In the genomic region with DNA sequence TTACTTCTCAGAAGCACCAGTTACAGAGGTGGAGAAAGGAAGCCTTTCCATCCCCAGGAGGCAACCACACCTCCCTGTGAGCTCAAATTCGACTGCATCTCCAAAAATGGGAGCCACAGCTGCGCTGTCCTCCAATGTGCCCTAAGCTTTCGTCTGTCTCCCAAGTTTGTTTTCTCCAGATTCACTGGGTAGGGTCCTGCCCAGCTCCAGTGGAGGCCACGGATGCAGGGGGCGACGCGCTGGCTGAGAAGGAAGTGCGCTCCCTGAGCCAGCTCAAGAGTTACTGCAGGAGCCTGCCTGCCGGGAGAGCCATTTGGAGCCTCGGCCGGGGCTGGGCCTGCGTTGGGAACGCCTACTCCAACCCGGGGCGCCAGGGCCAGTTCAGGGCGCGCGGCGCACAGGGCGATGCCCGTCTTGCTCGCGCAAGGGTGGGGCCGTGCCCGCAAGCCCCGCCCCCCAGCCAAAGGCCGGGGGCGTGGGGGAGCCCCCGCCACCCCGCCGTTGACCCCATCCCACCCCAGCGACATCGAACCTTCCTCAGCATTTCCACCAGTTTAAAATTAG, we compare ENCODE assay signal across 8 cellular contexts. TPM values are rescaled to one million over a fixed set of nuclear protein-coding genes. Genes with fewer than 3 reads are reported as not detected.
DNase-seq lines count a peak whose midpoint lies in the region; ATAC-seq and TF ChIP-seq lines count a peak whose summit lies in the region.

No MANE protein-coding gene starts in this region.

- peaks cover 12% of the 10 kb centered on the region for H3K36me3 ChIP-seq in HUES48 (ENCODE audit: control insufficient read depth, insufficient read depth, low read length)
- peaks cover 27% of the 10 kb centered on the region for H3K36me3 ChIP-seq in SJSA1
- H3K36me3 ChIP-seq in osteoblast (ENCODE audit: insufficient read depth, low read length): peaks cover 12% of the 10 kb centered on the region

- peak; percentile 92 for ATAC-seq in GM21515 (IDR thresholded peaks at IDR 0.05; ENCODE audit: unreplicated experiment)

- H3K4me1 ChIP-seq in HUES48 (ENCODE audit: control insufficient read depth, insufficient read depth, low read length): peaks cover 32% of the 10 kb centered on the region
- H3K4me1 ChIP-seq in SJSA1 (replicated peaks): peaks cover 23% of the 10 kb centered on the region
- H3K4me1 ChIP-seq in osteoblast (ENCODE audit: insufficient read depth, low read length): peaks cover 22% of the 10 kb centered on the region

- peaks cover 47% of the 10 kb centered on the region for H4K20me1 ChIP-seq in osteoblast (ENCODE audit: insufficient read depth, low read length)

- H3K9me3 ChIP-seq in HUES48 (ENCODE audit: control insufficient read depth, insufficient read depth, low read length) (no peaks in the 10 kb centered on the region), SJSA1 (replicated peaks) (no peaks in the 10 kb centered on the region), osteoblast (ENCODE audit: low read depth, low read length) (no peaks in the 10 kb centered on the region)

- H3K27ac ChIP-seq in HUES48 (ENCODE audit: low read depth, low read length) (peak overlapping the region; percentile 92), SJSA1 (peak overlapping the region; percentile 83), osteoblast (ENCODE audit: low read depth, low read length) (peak overlapping the region; percentile 96), temporal lobe (ENCODE audit: low read depth, low read length) (peak overlapping the region; percentile 54)

- peak overlapping the region; percentile 47 for H2AFZ ChIP-seq in osteoblast (ENCODE audit: low read length)

- peak overlapping the region; percentile 89 for H3K9ac ChIP-seq in HUES48 (ENCODE audit: low read depth, low read length)

- TF ChIP-seq CTCF in osteoblast (IDR thresholded peaks at IDR 0.05; ENCODE audit: extremely low read depth, low read depth, low read length): no peak

- peak overlapping the region; percentile 99 for H3K27ac Mint-ChIP-seq in activated naive CD4-positive, alpha-beta T cell treated with anti-CD3 and anti-CD28 coated beads, Interleukin-2, amount 50 U/mL, for 24 hours

- H3K27me3 ChIP-seq in HUES48 (ENCODE audit: control insufficient read depth, insufficient read depth, low read length): no peaks in the 10 kb centered on the region
- H3K27me3 ChIP-seq in SJSA1 (replicated peaks): no peaks in the 10 kb centered on the region
- no peaks in the 10 kb centered on the region for H3K27me3 ChIP-seq in osteoblast (ENCODE audit: insufficient read depth, low read length)

- peak overlapping the region; percentile 73 for H3K4me3 ChIP-seq in HUES48 (ENCODE audit: low read depth, low read length)
- H3K4me3 ChIP-seq in SJSA1: peak overlapping the region; percentile 44
- H3K4me3 ChIP-seq in osteoblast (ENCODE audit: insufficient read depth, low read length): peak overlapping the region; percentile 82

- no peaks in the 10 kb centered on the region for H3K9me3 Mint-ChIP-seq in activated naive CD4-positive, alpha-beta T cell treated with anti-CD3 and anti-CD28 coated beads, Interleukin-2, amount 50 U/mL, for 24 hours

- peaks cover 68% of the 10 kb centered on the region for H3K4me1 Mint-ChIP-seq in activated naive CD4-positive, alpha-beta T cell treated with anti-CD3 and anti-CD28 coated beads, Interleukin-2, amount 50 U/mL, for 24 hours

- DNase-seq in DMS114 treated with DMSO at 0.1 percent for 48 hours (lab: John Stamatoyannopoulos, UW; ENCODE audit: unreplicated experiment): peak; percentile 84
- peak; percentile 71 to 91 for DNase-seq in SJSA1 (ENCODE audit: low read depth in 1 of 2, low spot score in 2 of 2)
- DNase-seq in glomerular visceral epithelial cell (ENCODE audit: extremely low spot score): peak; percentile 86
- DNase-seq in osteoblast (ENCODE audit: insufficient read length, low spot score, missing footprints): peak; percentile 90

- H3K36me3 Mint-ChIP-seq in activated naive CD4-positive, alpha-beta T cell treated with anti-CD3 and anti-CD28 coated beads, Interleukin-2, amount 50 U/mL, for 24 hours: no peaks in the 10 kb centered on the region

- H3K4me3 Mint-ChIP-seq in activated naive CD4-positive, alpha-beta T cell treated with anti-CD3 and anti-CD28 coated beads, Interleukin-2, amount 50 U/mL, for 24 hours: peak overlapping the region; percentile 96

- peak overlapping the region; percentile 88 for H3K4me2 ChIP-seq in osteoblast (ENCODE audit: insufficient read depth, low read length)

- no peaks in the 10 kb centered on the region for H3K27me3 Mint-ChIP-seq in activated naive CD4-positive, alpha-beta T cell treated with anti-CD3 and anti-CD28 coated beads, Interleukin-2, amount 50 U/mL, for 24 hours

- H3K79me2 ChIP-seq in osteoblast (ENCODE audit: insufficient read depth, low read length): peaks cover 88% of the 10 kb centered on the region

RNA-seq across cellular contexts. Expression of a gene that starts 19.5 kb away (rescaled TPM):
- total RNA-seq in SJSA1 (2014; rRNA removed; shearing (Covaris generic)): 34.8 and 36.7 TPM in 2 replicates
- total RNA-seq in osteoblast (41.8 and 43.1 TPM in 2 replicates), temporal lobe (102 TPM)

Comparison
In these comparisons a context has a peak if more than half of its experiments do, and no peak if none do; other contexts are left out.
1. Peak in every context shown above with its lines: DNase-seq, ATAC-seq, H3K4me3 ChIP-seq and H3K27ac ChIP-seq.